Comparison of ENCODE assay signal across 31 cellular contexts in genomic region chr9:71814226-71814625, GRCh38. TPM values are rescaled to one million over a fixed set of nuclear protein-coding genes. Genes with fewer than 3 reads are reported as not detected.
A peak's percentile ranks its signal among the peaks of the same experiment; 100 is the strongest.
DNase-seq lines count a peak whose midpoint lies in the region; ATAC-seq, FAIRE-seq and TF ChIP-seq lines count a peak whose summit lies in the region.
"Had no signal": no experiment of that assay in that cellular context is flagged by ENCODE, and none has a peak within 500 bp of the region (broad histone marks: within the 10 kb centered on the region; RNA-seq: fewer than 3 reads in every experiment).

No MANE protein-coding gene starts in this region.

- H3K27ac ChIP-seq in right atrium auricular region: no peak overlapping the region
- no peak overlapping the region for H3K27ac ChIP-seq in keratinocyte (ENCODE audit: control insufficient read depth, insufficient read depth, low read length)
- peak overlapping the region; percentile 3 to 64 for H3K27ac ChIP-seq in tibial artery
- H3K27ac ChIP-seq: epithelial cell of prostate, foreskin keratinocyte, HL-60, pancreas had no signal

- dilution Hi-C loops in keratinocyte (cut with MboI; ENCODE audit: extremely low pct_ligation_motif_present, low sequenced_read_pairs): no loop called here

- no peaks in the 10 kb centered on the region for H3K79me2 ChIP-seq in keratinocyte (ENCODE audit: control insufficient read depth, insufficient read depth, low read length)

- intact Hi-C loops in Right ventricle myocardium inferior (cut with DNase I): loop anchor here (10.0 kb wide), 2 partner anchors 49 to 101 kb away; partner anchors contain the start of genes ABHD17B, C9orf85 and CEMIP2
- intact Hi-C loops in tibial artery (cut with DNase I; ENCODE audit: low total_unique reads): loop anchor here (5.0 to 10.0 kb wide), 2 partner anchors 47 to 101 kb away; partner anchors contain the start of genes ABHD17B, C9orf85 and CEMIP2

- H3K4me1 ChIP-seq in right atrium auricular region (no peaks in the 10 kb centered on the region), keratinocyte (ENCODE audit: control insufficient read depth, extremely low read depth, insufficient read depth, low read length) (no peaks in the 10 kb centered on the region), tibial artery (peaks cover 0 to 59% (median 31%) of the 10 kb centered on the region in 4 donors)
- H3K4me1 ChIP-seq: foreskin keratinocyte had no signal

- ATAC-seq in Right ventricle myocardium inferior (peak; percentile 45), SK-N-SH treated with all-trans-retinoic acid at 6 μM for 48 hours (no peak)
- ATAC-seq: foreskin keratinocyte; stimulated activated naive CD8-positive, alpha-beta T cell treated with anti-CD3 and anti-CD28 coated beads, Interleukin-15, Interleukin-2, amounts not matched to agents 100 U/mL and 50 U/mL, for 24 hours had no signal

- peak; percentile 32 for FAIRE-seq in keratinocyte (lab: Jason Lieb, UNC)
- FAIRE-seq: A204.1, pancreas, urothelium cell line had no signal

- H3K9me3 ChIP-seq in right atrium auricular region (no peaks in the 10 kb centered on the region), keratinocyte (ENCODE audit: control insufficient read depth, low read depth, low read length) (no peaks in the 10 kb centered on the region), tibial artery (no peaks in the 10 kb centered on the region)
- H3K9me3 ChIP-seq: pancreas, SK-N-SH, testis had no signal

- no peaks in the 10 kb centered on the region for H3K27me3 ChIP-seq in right atrium auricular region
- H3K27me3 ChIP-seq in keratinocyte (ENCODE audit: control insufficient read depth, extremely low read depth, insufficient read depth, low read length): no peaks in the 10 kb centered on the region
- no peaks in the 10 kb centered on the region for H3K27me3 ChIP-seq in tibial artery
- H3K27me3 ChIP-seq: foreskin keratinocyte, pancreas, testis had no signal

- TF ChIP-seq CTCF in right atrium auricular region (IDR thresholded peaks at IDR 0.05): no peak
- TF ChIP-seq CTCF in fibroblast of mammary gland (conservative IDR thresholded peaks at IDR 0.05; ENCODE audit: control insufficient read depth, insufficient read depth, low read depth, low read length): no peak
- no peak for TF ChIP-seq CTCF in keratinocyte (optimal IDR thresholded peaks at IDR 0.05 in 1 of 3, IDR thresholded peaks at IDR 0.05 in 1 of 3, conservative IDR thresholded peaks at IDR 0.05 in 1 of 3; ENCODE audit: extremely low read depth in 1 of 3, insufficient read depth in 2 of 3, low read length in 3 of 3)
- no peak for TF ChIP-seq CTCF in tibial artery (IDR thresholded peaks at IDR 0.05)

- no peaks in the 10 kb centered on the region for H4K20me1 ChIP-seq in keratinocyte (ENCODE audit: control insufficient read depth, extremely low read depth, insufficient read depth, low read length)

- H3K9me1 ChIP-seq in keratinocyte (ENCODE audit: control insufficient read depth, extremely low read depth, insufficient read depth, low read length): no peaks in the 10 kb centered on the region

- H2AFZ ChIP-seq in keratinocyte (ENCODE audit: control insufficient read depth, low read length): no peak overlapping the region

- DNase-seq in Right ventricle myocardium inferior (ENCODE audit: missing footprints) (no peak), right atrium auricular region (ENCODE audit: low spot score) (no peak), fibroblast of mammary gland (ENCODE audit: low read depth) (peak; percentile 75), keratinocyte (ENCODE audit: low read depth, low spot score) (no peak), tibial artery (no peak), T1000 (lab: John Stamatoyannopoulos, UW) (no peak), NCI-H1048 (lab: John Stamatoyannopoulos, UW) (no peak)
- DNase-seq: activated CD4-positive, alpha-beta memory T cell treated with anti-CD3 and anti-CD28 coated beads for 36 hours; activated CD4-positive, alpha-beta T cell treated with anti-CD3 and anti-CD28 coated beads for 1 hour; activated naive CD4-positive, alpha-beta T cell treated with anti-CD3 and anti-CD28 coated beads, Interleukin-2, amount 10 ng/mL, durations not matched to agents 7 days and 5 days; amniotic stem cell; effector CD4-positive, alpha-beta T cell; EL; foreskin keratinocyte; H9; KBM-7; NCI-H1105; NCI-H2029; NCI-H524; pancreas; retina; SK-N-SH; stimulated activated CD4-positive, alpha-beta T cell treated with anti-CD3 and anti-CD28 coated beads, Interleukin-1b, Interleukin-23, amount 100 ng/mL, for 48 hours; stimulated activated naive CD8-positive, alpha-beta T cell treated with anti-CD3 and anti-CD28 coated beads, Interleukin-15, Interleukin-2, amounts not matched to agents 100 U/mL and 50 U/mL, for 24 hours; T-helper 2 cell had no signal

- H3K36me3 ChIP-seq in right atrium auricular region: no peaks in the 10 kb centered on the region
- no peaks in the 10 kb centered on the region for H3K36me3 ChIP-seq in keratinocyte (ENCODE audit: control insufficient read depth in 2 of 2, extremely low read depth in 1 of 2, insufficient read depth in 2 of 2, low read length in 2 of 2)
- no peaks in the 10 kb centered on the region for H3K36me3 ChIP-seq in tibial artery
- H3K36me3 ChIP-seq: pancreas had no signal

- H3K9ac ChIP-seq in keratinocyte (ENCODE audit: control insufficient read depth, extremely low read depth, insufficient read depth, low read length): no peak overlapping the region
- H3K9ac ChIP-seq: SK-N-SH had no signal

- no peak overlapping the region for H3K4me2 ChIP-seq in keratinocyte (ENCODE audit: control insufficient read depth, extremely low read depth, insufficient read depth, low read depth, low read length)
- H3K4me2 ChIP-seq: SK-N-SH had no signal

- no peak overlapping the region for H3K4me3 ChIP-seq in right atrium auricular region
- no peak overlapping the region for H3K4me3 ChIP-seq in fibroblast of mammary gland (ENCODE audit: control insufficient read depth, low read depth, low read length)
- H3K4me3 ChIP-seq in keratinocyte (ENCODE audit: control insufficient read depth in 2 of 3, extremely low read depth in 1 of 3, insufficient read depth in 2 of 3, low read depth in 1 of 3, low read length in 3 of 3): no peak overlapping the region
- H3K4me3 ChIP-seq in tibial artery: no peak overlapping the region
- H3K4me3 ChIP-seq: pancreas, testis had no signal

TF ChIP-seq in SK-N-SH treated with all-trans-retinoic acid at 6 μM for 48 hours, 23 proteins besides CTCF, POLR2A, EP300 and RAD21:
- TF ChIP-seq CSRNP3 (CRISPR knock-in tag; IDR thresholded peaks at IDR 0.05): no peak
- TF ChIP-seq ZFP30 (CRISPR knock-in tag; IDR thresholded peaks at IDR 0.05): no peak
- no peak for TF ChIP-seq OSR1 (CRISPR knock-in tag; IDR thresholded peaks at IDR 0.05)
- no peak for TF ChIP-seq TCF4 (CRISPR knock-in tag; IDR thresholded peaks at IDR 0.05; ENCODE audit: borderline replicate concordance)
- no peak for TF ChIP-seq ZNF565 (CRISPR knock-in tag; conservative IDR thresholded peaks at IDR 0.05; ENCODE audit: low read depth)
- no peak for TF ChIP-seq ZC3H10 (CRISPR knock-in tag; IDR thresholded peaks at IDR 0.05)
- TF ChIP-seq CSDC2 (CRISPR knock-in tag; IDR thresholded peaks at IDR 0.05): no peak
- no peak for TF ChIP-seq CREB5 (CRISPR knock-in tag; IDR thresholded peaks at IDR 0.05; ENCODE audit: low read depth)
- TF ChIP-seq ZNF70 (CRISPR knock-in tag; IDR thresholded peaks at IDR 0.05): no peak
- no peak for TF ChIP-seq GLIS3 (CRISPR knock-in tag; IDR thresholded peaks at IDR 0.05)

RNA-seq across cellular contexts. Expression of gene CEMIP2, which starts 45.9 kb away (rescaled TPM):
- 9.3 TPM for total RNA-seq in Right ventricle myocardium inferior
- 10 to 100 TPM; 15.6 to 87.7 TPM for total RNA-seq in right atrium auricular region
- 47.7 to 79.4 TPM (median 48.7 TPM) in 3 replicates for polyA plus RNA-seq in keratinocyte
- polyA plus RNA-seq in keratinocyte (2011; ENCODE audit: low read depth): 6.6 TPM
- 14.1 and 18.0 TPM in 2 replicates for polyA plus RNA-seq in keratinocyte (2011; cell fraction: cytosol; rRNA removed)
- polyA plus RNA-seq in keratinocyte (2011; cell fraction: nucleus; rRNA removed): 86.9 and 98.3 TPM in 2 replicates
- polyA plus RNA-seq in keratinocyte (2012; ENCODE audit: low replicate concordance): 15.1 and 38.2 TPM in 2 replicates
- 118 to 163 TPM (median 160 TPM) in 3 replicates for polyA minus RNA-seq in keratinocyte
- 50.1 TPM for polyA minus RNA-seq in keratinocyte (2011; cell fraction: cytosol; rRNA and poly(A)+ RNA removed)
- 155 and 264 TPM in 2 replicates for polyA minus RNA-seq in keratinocyte (2011; cell fraction: nucleus; rRNA and poly(A)+ RNA removed)

Comparison
In these comparisons a context has a peak if more than half of its experiments do, and no peak if none do; other contexts are left out.
1. H3K27ac ChIP-seq: peak in tibial artery (2 of 2); none in right atrium auricular region (0 of 2) and keratinocyte (single experiment).